22 cellular contexts compared by ENCODE assay signal in the genomic region with DNA sequence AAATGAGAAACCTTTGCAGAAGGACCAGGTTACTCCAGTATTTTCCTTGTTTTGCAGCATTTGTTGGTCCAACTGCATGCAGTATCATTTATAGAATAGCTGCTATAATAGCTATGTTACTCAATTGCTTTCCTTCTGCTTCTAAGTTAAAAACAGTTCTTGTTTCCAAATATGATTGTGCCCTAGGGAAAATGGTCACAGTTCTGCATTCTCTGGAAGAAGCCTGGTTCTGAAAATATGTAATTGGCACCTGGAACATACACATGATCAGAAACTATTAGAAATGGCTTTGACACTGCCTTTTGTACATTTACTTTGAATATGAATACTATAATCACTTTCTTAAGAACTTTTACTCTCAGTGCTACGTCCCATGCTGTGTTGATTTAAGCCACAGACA.
"Had no signal": no experiment of that assay in that cellular context is flagged by ENCODE, and none has a peak within 500 bp of the region (broad histone marks: within the 10 kb centered on the region; RNA-seq: fewer than 3 reads in every experiment).

No MANE protein-coding gene starts in this region.

- DNase-seq: effector memory CD8-positive, alpha-beta T cell; heart left ventricle; hippocampal formation; kidney glomerular epithelial cell; mammary epithelial cell; naive thymus-derived CD4-positive, alpha-beta T cell; nephron progenitor cell; psoas muscle; retina; right lobe of liver; spleen; stimulated activated CD4-positive, alpha-beta T cell treated with anti-CD3 and anti-CD28 coated beads, Interleukin-15, amount 100 ng/mL, for 24 hours; stimulated activated CD4-positive, alpha-beta T cell treated with anti-CD3 and anti-CD28 coated beads, Interleukin-1b, Interleukin-23, amount 100 ng/mL, for 48 hours; stimulated activated CD4-positive, alpha-beta T cell treated with anti-CD3 and anti-CD28 coated beads, Interleukin-4, amount 100 ng/mL, for 24 hours; testis; transverse colon had no signal

- H3K36me3 ChIP-seq: right lobe of liver had no signal

- H3K4me1 ChIP-seq: psoas muscle, right lobe of liver, spleen, testis, transverse colon had no signal

- ATAC-seq: effector memory CD8-positive, alpha-beta T cell; heart left ventricle; naive thymus-derived CD4-positive, alpha-beta T cell; psoas muscle; right lobe of liver; stimulated activated memory B cell treated with anti-CD40 and anti-IgM and Interleukin-4, amounts not matched to agents 10 μg/mL and 1 μg/mL and 100 μg/mL, for 72 hours had no signal

- H3K27ac Mint-ChIP-seq: dendritic cell treated with granulocyte-macrophage colony-stimulating factor and Interleukin-4, amounts not matched to agents 40 ng/mL and 50 ng/mL, for 4 days; nephron progenitor cell; stimulated activated memory B cell treated with anti-CD40 and anti-IgM and Interleukin-4, amounts not matched to agents 10 μg/mL and 1 μg/mL and 100 μg/mL, for 72 hours; stimulated activated naive CD8-positive, alpha-beta T cell treated with anti-CD3 and anti-CD28 coated beads, Interleukin-15, Interleukin-2, amounts not matched to agents 100 ng/mL and 50 ng/mL, for 24 hours had no signal

- H3K27me3 ChIP-seq: esophagus muscularis mucosa, heart left ventricle, neutrophil, right lobe of liver, spleen, testis, transverse colon had no signal

- H3K27me3 Mint-ChIP-seq: dendritic cell treated with granulocyte-macrophage colony-stimulating factor and Interleukin-4, amounts not matched to agents 40 ng/mL and 50 ng/mL, for 4 days; effector memory CD8-positive, alpha-beta T cell; naive thymus-derived CD4-positive, alpha-beta T cell; stimulated activated memory B cell treated with anti-CD40 and anti-IgM and Interleukin-4, amounts not matched to agents 10 μg/mL and 1 μg/mL and 100 μg/mL, for 72 hours; stimulated activated naive CD8-positive, alpha-beta T cell treated with anti-CD3 and anti-CD28 coated beads, Interleukin-15, Interleukin-2, amounts not matched to agents 100 ng/mL and 50 ng/mL, for 24 hours had no signal

- H3K27ac ChIP-seq: epithelial cell of prostate, esophagus muscularis mucosa, heart left ventricle, neutrophil, psoas muscle, right lobe of liver, spleen, testis, transverse colon had no signal

- H3K4me3 ChIP-seq: esophagus muscularis mucosa, heart left ventricle, psoas muscle, right lobe of liver, spleen, testis, transverse colon had no signal

- H3K9me3 ChIP-seq: esophagus muscularis mucosa, heart left ventricle, neutrophil, psoas muscle, right lobe of liver, spleen, testis, transverse colon had no signal

- H3K4me3 Mint-ChIP-seq: dendritic cell treated with granulocyte-macrophage colony-stimulating factor and Interleukin-4, amounts not matched to agents 40 ng/mL and 50 ng/mL, for 4 days; effector memory CD8-positive, alpha-beta T cell; naive thymus-derived CD4-positive, alpha-beta T cell; nephron progenitor cell; stimulated activated memory B cell treated with anti-CD40 and anti-IgM and Interleukin-4, amounts not matched to agents 10 μg/mL and 1 μg/mL and 100 μg/mL, for 72 hours; stimulated activated naive CD8-positive, alpha-beta T cell treated with anti-CD3 and anti-CD28 coated beads, Interleukin-15, Interleukin-2, amounts not matched to agents 100 ng/mL and 50 ng/mL, for 24 hours had no signal

- H3K9me3 Mint-ChIP-seq: dendritic cell treated with granulocyte-macrophage colony-stimulating factor and Interleukin-4, amounts not matched to agents 40 ng/mL and 50 ng/mL, for 4 days; effector memory CD8-positive, alpha-beta T cell; nephron progenitor cell; stimulated activated memory B cell treated with anti-CD40 and anti-IgM and Interleukin-4, amounts not matched to agents 10 μg/mL and 1 μg/mL and 100 μg/mL, for 72 hours; stimulated activated naive CD8-positive, alpha-beta T cell treated with anti-CD3 and anti-CD28 coated beads, Interleukin-15, Interleukin-2, amounts not matched to agents 100 ng/mL and 50 ng/mL, for 24 hours had no signal

- H3K4me1 Mint-ChIP-seq: nephron progenitor cell; stimulated activated memory B cell treated with anti-CD40 and anti-IgM and Interleukin-4, amounts not matched to agents 10 μg/mL and 1 μg/mL and 100 μg/mL, for 72 hours had no signal
